Comparison of ENCODE assay signal across 7 cellular contexts in the genomic region with DNA sequence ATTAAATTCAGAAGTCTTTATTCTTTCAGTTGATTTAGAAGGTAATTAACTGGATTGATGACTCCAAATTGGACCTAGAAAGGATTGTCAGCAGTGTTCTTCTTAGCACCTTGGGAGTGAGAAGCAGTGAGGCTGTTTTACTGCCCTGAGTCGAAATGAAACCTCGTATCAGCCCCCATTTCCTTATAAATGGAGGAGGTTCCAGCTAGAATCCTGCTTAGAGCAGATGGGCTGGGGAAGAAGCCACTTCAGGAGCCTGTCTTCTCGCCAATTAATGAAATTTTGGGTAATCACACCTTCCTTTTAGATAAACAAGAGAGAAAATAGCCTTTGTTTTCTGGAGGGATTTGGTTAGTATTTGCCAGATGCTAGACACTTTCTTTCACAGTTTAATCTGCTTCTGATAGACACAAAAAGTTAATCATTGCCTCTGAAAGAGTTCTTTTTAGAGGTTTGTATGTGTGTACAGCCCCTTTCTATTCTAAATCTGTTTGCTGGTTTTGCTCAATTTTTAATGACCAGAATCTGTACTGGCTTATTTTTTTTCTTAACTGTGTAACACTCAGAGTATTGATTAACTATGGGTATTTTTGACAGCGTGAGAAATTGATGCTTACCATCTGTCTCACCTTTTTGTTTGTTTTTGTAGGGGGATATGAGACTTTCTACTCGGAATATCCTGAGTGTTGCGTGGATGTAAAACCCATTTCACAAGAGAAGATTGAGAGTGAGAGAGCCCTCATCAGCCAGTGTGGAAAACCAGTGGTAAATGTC. TPM values are rescaled to one million over a fixed set of nuclear protein-coding genes. Genes with fewer than 3 reads are reported as not detected.
A peak's percentile ranks its signal among the peaks of the same experiment; 100 is the strongest.
DNase-seq lines count a peak whose midpoint lies in the region; ATAC-seq and TF ChIP-seq lines count a peak whose summit lies in the region.

No MANE protein-coding gene starts in this region.

- H3K36me3 Mint-ChIP-seq in effector memory CD8-positive, alpha-beta T cell (ENCODE audit: insufficient read depth): peaks cover 72% of the 10 kb centered on the region

- H3K4me1 ChIP-seq in skeletal muscle tissue (ENCODE audit: control insufficient read depth in 3 of 3, insufficient read depth in 3 of 3, low read length in 3 of 3): peaks cover 39 to 47% (median 40%) of the 10 kb centered on the region in 3 donors

- no peak for TF ChIP-seq CTCF in foreskin fibroblast (IDR thresholded peaks at IDR 0.05; ENCODE audit: low read depth, low read length)

- peak overlapping the region; percentile 67 for H3K27ac ChIP-seq in skeletal muscle tissue (ENCODE audit: low read depth, low read length)

- H3K9ac ChIP-seq in skeletal muscle tissue (ENCODE audit: low read depth in 1 of 3, low read length in 3 of 3): no peak overlapping the region

- no peaks in the 10 kb centered on the region for H3K36me3 ChIP-seq in skeletal muscle tissue (ENCODE audit: control insufficient read depth in 3 of 3, insufficient read depth in 3 of 3, low read length in 3 of 3)

- in situ Hi-C loops in GM18951 (cut with MboI; ENCODE audit: low sequenced_read_pairs, unreplicated experiment): loop anchor here (5.0 kb wide), 1 partner anchor 150 kb away; no protein-coding TSS in a partner anchor

- no peaks in the 10 kb centered on the region for H3K27me3 Mint-ChIP-seq in effector memory CD8-positive, alpha-beta T cell

- H3K4me3 ChIP-seq in skeletal muscle tissue (ENCODE audit: low read length in 3 of 3) (no peak overlapping the region), foreskin fibroblast (ENCODE audit: low read depth in 1 of 2, low read length in 2 of 2) (no peak overlapping the region)

- peak overlapping the region; percentile 86 to 94 for H3K4me3 Mint-ChIP-seq in effector memory CD8-positive, alpha-beta T cell

- no peaks in the 10 kb centered on the region for H3K9me3 ChIP-seq in skeletal muscle tissue (ENCODE audit: control insufficient read depth in 3 of 3, low read length in 3 of 3)

- no peak for ATAC-seq in effector memory CD8-positive, alpha-beta T cell (replicated peaks)
- no peak for ATAC-seq in GM21526 (IDR thresholded peaks at IDR 0.05; ENCODE audit: low FRiP score, unreplicated experiment)

- peak; percentile 19 for TF ChIP-seq POLR2A in GM18951 (IDR thresholded peaks at IDR 0.05; ENCODE audit: extremely low read depth, insufficient read depth, insufficient read length)

- H3K9me3 Mint-ChIP-seq in effector memory CD8-positive, alpha-beta T cell: no peaks in the 10 kb centered on the region

- H3K27me3 ChIP-seq in skeletal muscle tissue (ENCODE audit: control insufficient read depth in 3 of 3, insufficient read depth in 3 of 3, low read length in 3 of 3): peaks cover 0 to 15% (median 9%) of the 10 kb centered on the region in 3 donors

- peaks cover 71 to 73% of the 10 kb centered on the region in 2 donors for H3K4me1 Mint-ChIP-seq in effector memory CD8-positive, alpha-beta T cell (ENCODE audit: low read depth in 2 of 2)

- H3K27ac Mint-ChIP-seq in effector memory CD8-positive, alpha-beta T cell: peak overlapping the region; percentile 95 to 96

- DNase-seq in OCI-M1 (lab: John Stamatoyannopoulos, UW) (peak; percentile 42), foreskin fibroblast (no peak), LoVo (ENCODE audit: low spot score) (no peak)
- no peak for DNase-seq in effector memory CD8-positive, alpha-beta T cell

RNA-seq across cellular contexts. Expression of gene DUSP5, which starts 4.6 kb away (rescaled TPM):
- 5.2 TPM for total RNA-seq in skeletal muscle tissue
